15 cellular contexts compared by ENCODE assay signal in genomic region chr21:46347791-46348381, GRCh38. TPM values are rescaled to one million over a fixed set of nuclear protein-coding genes. Genes with fewer than 3 reads are reported as not detected.
A peak's percentile ranks its signal among the peaks of the same experiment; 100 is the strongest.
DNase-seq lines count a peak whose midpoint lies in the region; ATAC-seq and TF ChIP-seq lines count a peak whose summit lies in the region.
"Had no signal": no experiment of that assay in that cellular context is flagged by ENCODE, and none has a peak within 500 bp of the region (broad histone marks: within the 10 kb centered on the region; RNA-seq: fewer than 3 reads in every experiment).

No MANE protein-coding gene starts in this region.

- ATAC-seq in Right ventricle myocardium inferior (peak; percentile 88), psoas muscle (peak; percentile 86 to 95 (median 91))
- ATAC-seq: stimulated activated naive CD8-positive, alpha-beta T cell treated with anti-CD3 and anti-CD28 coated beads, Interleukin-15, amount 100 ng/mL, for 72 hours had no signal

- H3K79me2 ChIP-seq in H9 (ENCODE audit: insufficient read depth, low read length): no peaks in the 10 kb centered on the region

- no peak overlapping the region for H4K91ac ChIP-seq in H9 (ENCODE audit: insufficient read length, low read depth, low read length)

- H2BK120ac ChIP-seq in H9 (ENCODE audit: low read depth, low read length, poor library complexity, severe bottlenecking): no peak overlapping the region

- H3K4me1 Mint-ChIP-seq in H9: no peaks in the 10 kb centered on the region
- H3K4me1 Mint-ChIP-seq in activated T-cell treated with anti-CD3 and anti-CD28 coated beads, Interleukin-2, amount 50 U/mL, for 24 hours (ENCODE audit: low read depth): peaks cover 2% of the 10 kb centered on the region

- H2AK5ac ChIP-seq in H9 (ENCODE audit: insufficient read length, low read length): no peak overlapping the region

- no peak overlapping the region for H4K5ac ChIP-seq in H9 (ENCODE audit: insufficient read length, low read depth, low read length)

- H3K36me3 ChIP-seq in ascending aorta: peaks cover 70 to 71% of the 10 kb centered on the region in 2 donors
- H3K36me3 ChIP-seq in psoas muscle (ENCODE audit: insufficient read depth in 1 of 2, low read depth in 1 of 2): peaks cover 5 to 70% of the 10 kb centered on the region in 2 donors

- no peaks in the 10 kb centered on the region for H4K20me1 ChIP-seq in H9 (ENCODE audit: control insufficient read depth, insufficient read depth, insufficient read length)

- no peak overlapping the region for H2BK20ac ChIP-seq in H9 (ENCODE audit: low read depth, low read length, poor library complexity, severe bottlenecking)

- no peak overlapping the region for H2BK5ac ChIP-seq in H9 (ENCODE audit: insufficient read length, low read length)

- intact Hi-C loops in ascending aorta (cut with DNase I) (no loop called here), Right ventricle myocardium inferior (cut with DNase I) (no loop called here), psoas muscle (cut with DNase I) (loop anchor here in 1 of 2 donors (2.0 kb wide), 2 partner anchors 29 to 47 kb away; no protein-coding TSS in a partner anchor)

- no peak overlapping the region for H3K4me2 ChIP-seq in H9 (ENCODE audit: insufficient read depth, insufficient read length, low read length)
- H3K4me2 ChIP-seq: BLaER1 had no signal

- no peaks in the 10 kb centered on the region for H3K23me2 ChIP-seq in H9 (ENCODE audit: insufficient read length, low read depth, low read length, poor library complexity, severe bottlenecking)

- peaks cover 18 to 67% (median 61%) of the 10 kb centered on the region in 3 experiments; a peak in 6 of 7 replicates for H3K36me3 Mint-ChIP-seq in H9 (ENCODE audit: insufficient read depth in 1 of 3, low read depth in 3 of 3)
- peaks cover 93% of the 10 kb centered on the region for H3K36me3 Mint-ChIP-seq in activated T-cell treated with anti-CD3 and anti-CD28 coated beads, Interleukin-2, amount 50 U/mL, for 24 hours (ENCODE audit: low read depth)

- H3K4me1 ChIP-seq in H9 (ENCODE audit: insufficient read depth, low read length): no peaks in the 10 kb centered on the region
- no peaks in the 10 kb centered on the region for H3K4me1 ChIP-seq in ascending aorta
- H3K4me1 ChIP-seq in psoas muscle: peaks cover 29% of the 10 kb centered on the region
- H3K4me1 ChIP-seq: BLaER1 had no signal

- no peak overlapping the region for H4K8ac ChIP-seq in H9 (replicated peaks; ENCODE audit: insufficient read length, low read depth, low read length)

- H3K23ac ChIP-seq in H9 (ENCODE audit: insufficient read length, low read depth, low read length): no peak overlapping the region

- H3K9me3 ChIP-seq in H9 (ENCODE audit: control insufficient read depth, low read depth, low read length) (no peaks in the 10 kb centered on the region), ascending aorta (no peaks in the 10 kb centered on the region), psoas muscle (no peaks in the 10 kb centered on the region)
- H3K9me3 ChIP-seq: BLaER1 had no signal

- H3K4ac ChIP-seq in H9 (ENCODE audit: low read depth, low read length): no peak overlapping the region

- peak overlapping the region; percentile 36 to 85 (median 55); a peak in 4 of 7 replicates for H3K27ac Mint-ChIP-seq in H9
- no peak overlapping the region for H3K27ac Mint-ChIP-seq in activated T-cell treated with anti-CD3 and anti-CD28 coated beads, Interleukin-2, amount 50 U/mL, for 24 hours
- H3K27ac Mint-ChIP-seq: stimulated activated naive CD8-positive, alpha-beta T cell treated with anti-CD3 and anti-CD28 coated beads, Interleukin-15, amount 100 ng/mL, for 72 hours had no signal

- peaks cover 4% of the 10 kb centered on the region for H3K79me1 ChIP-seq in H9 (ENCODE audit: insufficient read depth, low read depth, low read length, poor library complexity, severe bottlenecking)

- no peak overlapping the region for H2BK15ac ChIP-seq in H9 (ENCODE audit: low read depth, low read length)

- H3K27me3 ChIP-seq in H9 (ENCODE audit: insufficient read depth, low read length) (no peaks in the 10 kb centered on the region), ascending aorta (no peaks in the 10 kb centered on the region), psoas muscle (ENCODE audit: insufficient read depth in 3 of 3, low read length in 2 of 3) (no peaks in the 10 kb centered on the region)
- H3K27me3 ChIP-seq: BLaER1 had no signal

- no peak for DNase-seq in H9
- peak; percentile 54 to 85 for DNase-seq in ascending aorta (ENCODE audit: low spot score in 2 of 2)
- peak; percentile 77 for DNase-seq in Right ventricle myocardium inferior (ENCODE audit: missing footprints)
- DNase-seq in psoas muscle: peak; percentile 89 to 97
- no peak for DNase-seq in NCI-H1694 treated with DMSO at 0.1 percent for 48 hours (lab: John Stamatoyannopoulos, UW)
- no peak for DNase-seq in amygdala (lab: John Stamatoyannopoulos, UW)
- no peak for DNase-seq in activated T-cell treated with anti-CD3 and anti-CD28 coated beads, Interleukin-2, amount 50 U/mL, for 24 hours
- no peak for DNase-seq in effector CD8-positive, alpha-beta T cell (lab: John Stamatoyannopoulos, UW)
- DNase-seq: activated naive CD4-positive, alpha-beta T cell treated with Interleukin-2 at 50 U/mL for 16 hours; HCEC 1CT; NCI-H146; NCI-H526; retina; stimulated activated naive CD8-positive, alpha-beta T cell treated with anti-CD3 and anti-CD28 coated beads, Interleukin-15, amount 100 ng/mL, for 72 hours had no signal

- H3K56ac ChIP-seq in H9 (ENCODE audit: insufficient read length, low read depth, low read length): no peak overlapping the region

- H2AFZ ChIP-seq in H9 (ENCODE audit: low read length): no peak overlapping the region

- H3K27ac ChIP-seq in H9 (ENCODE audit: insufficient read length, low read depth, low read length) (no peak overlapping the region), ascending aorta (peak overlapping the region in 1 of 2 donors; percentile 14), psoas muscle (peak overlapping the region; percentile 95)
- H3K27ac ChIP-seq: BLaER1 had no signal

- H3K18ac ChIP-seq in H9 (ENCODE audit: insufficient read length, low read depth, low read length): no peak overlapping the region

- H3T11ph ChIP-seq in H9 (ENCODE audit: low read length): no peak overlapping the region

- peak; percentile 43 for TF ChIP-seq CTCF in H9 (conservative IDR thresholded peaks at IDR 0.05)
- peak; percentile 21 to 47 (median 32) for TF ChIP-seq CTCF in ascending aorta (IDR thresholded peaks at IDR 0.05)
- peak; percentile 78 for TF ChIP-seq CTCF in psoas muscle (IDR thresholded peaks at IDR 0.05)

- no CpG with 5 or more reads among the region's 12 CpGs for WGBS in H9 (ENCODE audit: extremely low coverage, insufficient read length, low lambda C conversion rate)
- 23 to 56% (median 36%) methylated on average over 12 of the region's 12 CpGs for WGBS in psoas muscle, 3 donors

- no peaks in the 10 kb centered on the region for H3K27me3 Mint-ChIP-seq in H9 (ENCODE audit: low read depth)
- no peaks in the 10 kb centered on the region for H3K27me3 Mint-ChIP-seq in activated T-cell treated with anti-CD3 and anti-CD28 coated beads, Interleukin-2, amount 50 U/mL, for 24 hours
- H3K27me3 Mint-ChIP-seq: stimulated activated naive CD8-positive, alpha-beta T cell treated with anti-CD3 and anti-CD28 coated beads, Interleukin-15, amount 100 ng/mL, for 72 hours had no signal

- H3K4me3 Mint-ChIP-seq in H9: no peak overlapping the region
- H3K4me3 Mint-ChIP-seq in activated T-cell treated with anti-CD3 and anti-CD28 coated beads, Interleukin-2, amount 50 U/mL, for 24 hours: no peak overlapping the region
- H3K4me3 Mint-ChIP-seq: stimulated activated naive CD8-positive, alpha-beta T cell treated with anti-CD3 and anti-CD28 coated beads, Interleukin-15, amount 100 ng/mL, for 72 hours had no signal

- H3K9me3 Mint-ChIP-seq in H9: no peaks in the 10 kb centered on the region; a peak in 1 of 5 replicates
- no peaks in the 10 kb centered on the region for H3K9me3 Mint-ChIP-seq in activated T-cell treated with anti-CD3 and anti-CD28 coated beads, Interleukin-2, amount 50 U/mL, for 24 hours
- H3K9me3 Mint-ChIP-seq: stimulated activated naive CD8-positive, alpha-beta T cell treated with anti-CD3 and anti-CD28 coated beads, Interleukin-15, amount 100 ng/mL, for 72 hours had no signal

- H3K4me3 ChIP-seq in ascending aorta: no peak overlapping the region
- peak overlapping the region; percentile 77 for H3K4me3 ChIP-seq in psoas muscle
- H3K4me3 ChIP-seq: BLaER1 had no signal

- H3K9ac ChIP-seq in H9 (ENCODE audit: extremely low read depth, insufficient read length, low read length): no peak overlapping the region
- H3K9ac ChIP-seq: BLaER1 had no signal

- no peak overlapping the region for H3K14ac ChIP-seq in H9 (ENCODE audit: insufficient read depth, low read length)

- H2BK12ac ChIP-seq in H9 (ENCODE audit: insufficient read length, low read depth, low read length): no peak overlapping the region

RNA-seq across cellular contexts. Expression of gene PCNT, which starts 23.9 kb away (rescaled TPM):
- total RNA-seq in H9 (2021) (39.6 and 40.6 TPM in 2 replicates), ascending aorta (39.9 TPM), Right ventricle myocardium inferior (27.3 TPM), psoas muscle (100 to 1,000 TPM in 3 of 4 donors, 10 to 100 TPM in 1; 99.4 to 642 (median 295) TPM)
- 100 to 1,000 TPM; 118 to 294 (median 248) TPM for polyA plus RNA-seq in psoas muscle

RNA-seq across cellular contexts. Expression of gene C21orf58, which starts 24.2 kb away (rescaled TPM):
- 17.2 and 19.1 TPM in 2 replicates for total RNA-seq in H9 (2021)
- 3.2 TPM for total RNA-seq in ascending aorta
- total RNA-seq in Right ventricle myocardium inferior: 1.2 TPM
- total RNA-seq in psoas muscle: 1 to 10 TPM in 3 of 4 donors, under 1 TPM in 1; 0.49 to 3.0 (median 1.1) TPM
- 1 to 10 TPM in 1 of 3 donors, under 1 TPM in 2; 0.38 to 2.3 (median 0.47) TPM for polyA plus RNA-seq in psoas muscle

Comparison
In these comparisons a context has a peak if more than half of its experiments do, and no peak if none do; other contexts are left out.
1. DNase-seq: peak in ascending aorta (2 of 2), Right ventricle myocardium inferior (single experiment) and psoas muscle (2 of 2); none in H9 (single experiment), NCI-H1694 treated with DMSO at 0.1 percent for 48 hours (single experiment), amygdala (0 of 56), activated T-cell treated with anti-CD3 and anti-CD28 coated beads, Interleukin-2, amount 50 U/mL, for 24 hours (single experiment) and effector CD8-positive, alpha-beta T cell (single experiment).
2. Peak in every context shown above with its lines, with median percentiles within 50 percentile points of each other: CTCF ChIP-seq.